5 cellular contexts compared by ENCODE assay signal in the genomic region with DNA sequence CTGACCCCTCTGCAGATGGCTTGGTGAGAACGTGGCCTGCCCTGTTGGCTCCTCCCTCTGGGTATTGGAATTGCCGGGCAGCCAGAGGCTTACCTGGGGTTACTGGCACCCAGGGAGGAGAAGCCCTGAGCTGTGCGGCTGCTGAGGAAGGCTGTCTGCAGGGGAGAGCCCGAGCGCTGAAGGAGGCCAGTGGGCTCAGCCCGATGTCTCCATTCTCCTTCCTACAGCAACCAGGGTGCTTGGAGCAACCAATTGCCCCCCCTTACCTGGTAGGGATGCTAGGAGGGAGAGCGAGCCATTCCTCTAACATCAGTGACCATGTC. TPM values are rescaled to one million over a fixed set of nuclear protein-coding genes. Genes with fewer than 3 reads are reported as not detected.
DNase-seq lines count a peak whose midpoint lies in the region; ATAC-seq, FAIRE-seq and TF ChIP-seq lines count a peak whose summit lies in the region.
"Not testable (repeated sequence)": the region's sequence is repeated elsewhere in the genome, so short reads cannot be mapped to it uniquely, and the experiment has no call there.

No MANE protein-coding gene starts in this region.

- WGBS in HepG2 (ENCODE audit: low lambda C conversion rate) = no CpG with 5 or more reads among the region's 7 CpGs

- peaks cover 43% of the 10 kb centered on the region for H3K4me1 ChIP-seq in HepG2 (ENCODE audit: insufficient read depth, low read length)

- H3K36me3 Mint-ChIP-seq in chondrocyte (ENCODE audit: low read depth); osteocyte (ENCODE audit: unreplicated experiment); type B pancreatic cell: not testable (repeated sequence)

- H3K36me3 ChIP-seq in HepG2 (replicated peaks in 1 of 2; ENCODE audit: control insufficient read depth in 1 of 2, insufficient read depth in 2 of 2, low read length in 2 of 2) = not testable (repeated sequence)

- CTCF ChIA-PET in HepG2 (lab: Yijun Ruan, JAX; ENCODE audit: low intra/inter-chr PET ratio, low total read pairs) = not testable (repeated sequence)

- H4K20me1 ChIP-seq in HepG2 (ENCODE audit: insufficient read depth, low read length) = not testable (repeated sequence)

- 0 out of 2 replicates have a peak overlapping the region, but pooled peaks have one; percentile 18 for H3K27ac ChIP-seq in HL-60 (replicated peaks)
- peak overlapping the region; percentile 69 for H3K27ac ChIP-seq in HepG2 (ENCODE audit: extremely low read length, insufficient read depth, low read length)

- H3K9me3 ChIP-seq in HepG2 (ENCODE audit: low read length) = not testable (repeated sequence)

- TF ChIP-seq CTCF in HL-60 (IDR thresholded peaks at IDR 0.05; ENCODE audit: insufficient read depth, low read length); chondrocyte (IDR thresholded peaks at IDR 0.05); HepG2 (CRISPR knock-in tag; IDR thresholded peaks at IDR 0.05); osteocyte (IDR thresholded peaks at IDR 0.05); type B pancreatic cell (conservative IDR thresholded peaks at IDR 0.05): not testable (repeated sequence)

- H2AFZ ChIP-seq in HepG2 (ENCODE audit: low read length) = not testable (repeated sequence)

- in situ Hi-C loops in HepG2 (cut with HindIII; ENCODE audit: extremely low pct_ligation_motif_present, low pct_unique_long_range_greater_than_20kb) = not testable (repeated sequence)

- POLR2A ChIA-PET in HepG2 (lab: Yijun Ruan, JAX) = not testable (repeated sequence)

- not testable (repeated sequence) for ATAC-seq in HepG2

- not testable (repeated sequence) for H3K79me2 ChIP-seq in HepG2 (ENCODE audit: insufficient read depth, low read length)

- H3K4me2 ChIP-seq in HepG2 (ENCODE audit: low read depth, low read length) = peak overlapping the region; percentile 73

- not testable (repeated sequence) for TF ChIP-seq POLR2A in HepG2 (IDR thresholded peaks at IDR 0.05; ENCODE audit: insufficient read depth in 1 of 2, low read depth in 2 of 2, low read length in 2 of 2)

- H3K4me3 ChIP-seq in HL-60 (replicated peaks; ENCODE audit: insufficient read depth, low read length) = not testable (repeated sequence)
- peak overlapping the region in 1 of 3 experiments; percentile 63; a peak in 2 of 6 replicates for H3K4me3 ChIP-seq in HepG2 (replicated peaks in 1 of 3; ENCODE audit: insufficient read depth in 1 of 3, low read depth in 2 of 3, low read length in 3 of 3)

- not testable (repeated sequence) for TF ChIP-seq RAD21 in HepG2 (CRISPR knock-in tag; IDR thresholded peaks at IDR 0.05)

- intact Hi-C loops in HepG2 (cut with micrococcal nuclease; ENCODE audit: unreplicated experiment) = not testable (repeated sequence)

- BruUV-seq in HepG2 (replicated peaks; lab: Mats Ljungman, UMichigan) = not testable (repeated sequence)

- not testable (repeated sequence) for H3K9me3 Mint-ChIP-seq in chondrocyte (ENCODE audit: low read depth); osteocyte (ENCODE audit: unreplicated experiment); type B pancreatic cell

- H3K4me1 Mint-ChIP-seq in chondrocyte (ENCODE audit: low read depth); osteocyte (ENCODE audit: unreplicated experiment); type B pancreatic cell (ENCODE audit: unreplicated experiment): not testable (repeated sequence)

- not testable (repeated sequence) for TF ChIP-seq EP300 in HepG2 (IDR thresholded peaks at IDR 0.05; ENCODE audit: low read depth in 2 of 2, low read length in 2 of 2); HepG2 (CRISPR knock-in tag; IDR thresholded peaks at IDR 0.05; ENCODE audit: borderline replicate concordance)

- H3K27ac Mint-ChIP-seq in chondrocyte (ENCODE audit: unreplicated experiment); osteocyte (ENCODE audit: unreplicated experiment); type B pancreatic cell: not testable (repeated sequence)

- H3K27me3 ChIP-seq in HL-60 (ENCODE audit: insufficient read depth, poor library complexity, severe bottlenecking); HepG2 (ENCODE audit: control insufficient read depth in 1 of 2, insufficient read depth in 2 of 2, low read length in 2 of 2): not testable (repeated sequence)

- DNase-seq in HL-60 (ENCODE audit: low read depth in 1 of 2, low spot score in 1 of 2); HepG2 (ENCODE audit: low spot score): not testable (repeated sequence)
- DNase-seq in chondrocyte (ENCODE audit: low spot score) (peak; percentile 63), osteocyte (ENCODE audit: extremely low spot score, unreplicated experiment) (peak; percentile 59), type B pancreatic cell (ENCODE audit: extremely low spot score, unreplicated experiment) (peak; percentile 36)

- peaks cover 25% of the 10 kb centered on the region for H3K27me3 Mint-ChIP-seq in chondrocyte (ENCODE audit: low read depth)
- H3K27me3 Mint-ChIP-seq in osteocyte (ENCODE audit: unreplicated experiment); type B pancreatic cell: not testable (repeated sequence)

- H3K4me3 Mint-ChIP-seq in chondrocyte (ENCODE audit: unreplicated experiment); osteocyte (ENCODE audit: unreplicated experiment); type B pancreatic cell: not testable (repeated sequence)

- FAIRE-seq in HepG2 (lab: Jason Lieb, UNC) = not testable (repeated sequence)

- H3K9ac ChIP-seq in HepG2 (ENCODE audit: insufficient read depth, low read depth, low read length) = peak overlapping the region; percentile 52; the same call in 1 of the 2 replicates

TF ChIP-seq in HepG2, 621 proteins besides CTCF, POLR2A, EP300 and RAD21 (continues in another document):
- TF ChIP-seq HNF4G (IDR thresholded peaks at IDR 0.05; ENCODE audit: borderline replicate concordance, low read depth, low read length) (0 out of 2 replicates have a peak, but pooled peaks have one; percentile 1), SOX6 (CRISPR knock-in tag; IDR thresholded peaks at IDR 0.05) (peak; percentile 50; the same call in 1 of the 2 replicates), CREM (IDR thresholded peaks at IDR 0.05) (0 out of 2 replicates have a peak, but pooled peaks have one; percentile 7), YEATS4 (CRISPR knock-in tag; IDR thresholded peaks at IDR 0.05; ENCODE audit: borderline replicate concordance) (0 out of 2 replicates have a peak, but pooled peaks have one; percentile 17)
- not testable (repeated sequence) for TF ChIP-seq HNF4G (CRISPR knock-in tag; IDR thresholded peaks at IDR 0.05; ENCODE audit: borderline replicate concordance, low read depth); SOX6 (IDR thresholded peaks at IDR 0.05); CREM (CRISPR knock-in tag; IDR thresholded peaks at IDR 0.05)

RNA-seq across cellular contexts. Expression of a gene that starts 26.3 kb away (rescaled TPM):
- 135 to 142 TPM (median 142 TPM) in 3 replicates for total RNA-seq in chondrocyte
- total RNA-seq in HepG2 (2016; rRNA removed; fragmentation: Illumina TruSeq; extraction: Trizol) = 81.5 and 191 TPM in 2 replicates
- total RNA-seq in HepG2 (2016; cell fraction: cytosol; rRNA removed; fragmentation: Illumina TruSeq; extraction: Trizol; ENCODE audit: low read depth) = 13.6 and 13.8 TPM in 2 replicates
- 74.4 and 198 TPM in 2 replicates for total RNA-seq in HepG2 (2016; cell fraction: insoluble cytoplasmic fraction; rRNA removed; fragmentation: Illumina TruSeq; extraction: Trizol)
- total RNA-seq in HepG2 (2016; cell fraction: membrane; rRNA removed; fragmentation: Illumina TruSeq; extraction: Trizol) = 21.2 and 25.2 TPM in 2 replicates
- 143 and 170 TPM in 2 replicates for total RNA-seq in HepG2 (2016; cell fraction: nucleus; rRNA removed; fragmentation: Illumina TruSeq; extraction: Trizol)
- polyA plus RNA-seq in HepG2 (2011; rRNA removed) = 153 and 176 TPM in 2 replicates
- 149 and 180 TPM in 2 replicates for polyA plus RNA-seq in HepG2 (2011; cell fraction: cytosol; rRNA removed)
- 95.3 and 103 TPM in 2 replicates for polyA plus RNA-seq in HepG2 (2011; cell fraction: nucleus; rRNA removed)
- polyA plus RNA-seq in HepG2 (2012) = 118 TPM in 2 replicates
- polyA plus RNA-seq in HepG2 (2016; cell fraction: cytosol; fragmentation: Illumina TruSeq; extraction: Trizol; ENCODE audit: low read depth) = 23.9 and 25.8 TPM in 2 replicates
- polyA plus RNA-seq in HepG2 (2016; cell fraction: insoluble cytoplasmic fraction; fragmentation: Illumina TruSeq; extraction: Trizol; ENCODE audit: low read depth) = 64.4 and 77.4 TPM in 2 replicates
- 25.2 and 31.6 TPM in 2 replicates for polyA plus RNA-seq in HepG2 (2016; cell fraction: membrane; fragmentation: Illumina TruSeq; extraction: Trizol; ENCODE audit: low read depth)
- 270 and 284 TPM in 2 replicates for polyA plus RNA-seq in HepG2 (2016; cell fraction: nucleus; fragmentation: Illumina TruSeq; extraction: Trizol; ENCODE audit: insufficient read depth, low read depth)
- 32.2 and 52.3 TPM in 2 replicates for polyA minus RNA-seq in HepG2 (2011; rRNA and poly(A)+ RNA removed; ENCODE audit: low replicate concordance)
- polyA minus RNA-seq in HepG2 (2011; cell fraction: cytosol; rRNA and poly(A)+ RNA removed) = 53.1 and 54.6 TPM in 2 replicates
- polyA minus RNA-seq in HepG2 (2011; cell fraction: nucleus; rRNA and poly(A)+ RNA removed) = 24.3 and 25.0 TPM in 2 replicates
- 149 and 153 TPM in 2 replicates for total RNA-seq in osteocyte
- total RNA-seq in type B pancreatic cell (ENCODE audit: low replicate concordance) = 152 and 212 TPM in 2 replicates
